In genomic region chr9:75992480-75993206, GRCh38 we compare ENCODE assay signal across 23 cellular contexts.
DNase-seq lines count a peak whose midpoint lies in the region; ATAC-seq and TF ChIP-seq lines count a peak whose summit lies in the region.
"Had no signal": no experiment of that assay in that cellular context is flagged by ENCODE, and none has a peak within 500 bp of the region (broad histone marks: within the 10 kb centered on the region; RNA-seq: fewer than 3 reads in every experiment).

No MANE protein-coding gene starts in this region.

- 88% methylated on average over 8 of the region's 8 CpGs for WGBS in prostate gland

- H3K27me3 Mint-ChIP-seq in activated naive CD4-positive, alpha-beta T cell treated with anti-CD3 and anti-CD28 coated beads, Interleukin-2, amount 10 ng/mL, durations not matched to agents 7 days and 5 days = no peaks in the 10 kb centered on the region
- H3K27me3 Mint-ChIP-seq: activated naive CD8-positive, alpha-beta T cell treated with anti-CD3 and anti-CD28 coated beads, Interleukin-2, amount 10 ng/mL, durations not matched to agents 7 days and 5 days; CD4-positive, alpha-beta memory T cell; naive B cell had no signal

- H3K27ac ChIP-seq in prostate gland = no peak overlapping the region
- H3K27ac ChIP-seq: epithelial cell of prostate, suprapubic skin had no signal

- CTCF ChIA-PET in activated naive CD4-positive, alpha-beta T cell treated with anti-CD3 and anti-CD28 coated beads, Interleukin-2, amount 10 ng/mL, durations not matched to agents 7 days and 5 days (lab: Charles Lee) = interaction anchor here (0.9 kb wide), 1 partner anchor 96 kb away, joined by 3 read pairs; no protein-coding TSS in a partner anchor

- no peaks in the 10 kb centered on the region for H3K4me1 ChIP-seq in prostate gland (replicated peaks)
- H3K4me1 ChIP-seq: suprapubic skin had no signal

- peaks cover 5 to 14% of the 10 kb centered on the region in 2 donors for H3K9me3 Mint-ChIP-seq in activated naive CD4-positive, alpha-beta T cell treated with anti-CD3 and anti-CD28 coated beads, Interleukin-2, amount 50 U/mL, for 72 hours
- H3K9me3 Mint-ChIP-seq in activated naive CD4-positive, alpha-beta T cell treated with anti-CD3 and anti-CD28 coated beads, Interleukin-2, amount 10 ng/mL, durations not matched to agents 7 days and 5 days = no peaks in the 10 kb centered on the region

- H3K4me1 Mint-ChIP-seq in activated naive CD4-positive, alpha-beta T cell treated with anti-CD3 and anti-CD28 coated beads, Interleukin-2, amount 10 ng/mL, durations not matched to agents 7 days and 5 days = no peaks in the 10 kb centered on the region
- H3K4me1 Mint-ChIP-seq: activated naive CD8-positive, alpha-beta T cell treated with anti-CD3 and anti-CD28 coated beads, Interleukin-2, amount 10 ng/mL, durations not matched to agents 7 days and 5 days; naive B cell had no signal

- TF ChIP-seq CTCF in fibroblast of mammary gland (conservative IDR thresholded peaks at IDR 0.05; ENCODE audit: control insufficient read depth, insufficient read depth, low read depth, low read length) = no peak
- no peak for TF ChIP-seq CTCF in prostate gland (IDR thresholded peaks at IDR 0.05)

- peak overlapping the region; percentile 20 to 78 for H3K27ac Mint-ChIP-seq in activated naive CD4-positive, alpha-beta T cell treated with anti-CD3 and anti-CD28 coated beads, Interleukin-2, amount 50 U/mL, for 72 hours
- H3K27ac Mint-ChIP-seq in activated naive CD4-positive, alpha-beta T cell treated with anti-CD3 and anti-CD28 coated beads, Interleukin-2, amount 10 ng/mL, durations not matched to agents 7 days and 5 days = no peak overlapping the region
- H3K27ac Mint-ChIP-seq: activated naive CD8-positive, alpha-beta T cell treated with anti-CD3 and anti-CD28 coated beads, Interleukin-2, amount 10 ng/mL, durations not matched to agents 7 days and 5 days; CD4-positive, alpha-beta memory T cell; naive B cell had no signal

- peak; percentile 67 to 90 for ATAC-seq in activated naive CD4-positive, alpha-beta T cell treated with anti-CD3 and anti-CD28 coated beads, Interleukin-2, amount 50 U/mL, for 72 hours
- no peak for ATAC-seq in GM21619 (IDR thresholded peaks at IDR 0.05; ENCODE audit: unreplicated experiment)
- ATAC-seq in GM18517 (IDR thresholded peaks at IDR 0.05; ENCODE audit: unreplicated experiment) = no peak
- ATAC-seq: left lobe of liver, Right ventricle myocardium inferior had no signal

- no peak for TF ChIP-seq POLR2A in prostate gland (IDR thresholded peaks at IDR 0.05)

- no peaks in the 10 kb centered on the region for H3K36me3 ChIP-seq in prostate gland
- H3K36me3 ChIP-seq: suprapubic skin had no signal

- intact Hi-C loops in prostate gland (cut with DNase I) = no loop called here

- H3K9me3 ChIP-seq in prostate gland = no peaks in the 10 kb centered on the region
- H3K9me3 ChIP-seq: suprapubic skin had no signal

- no peak overlapping the region for H3K4me3 ChIP-seq in fibroblast of mammary gland (ENCODE audit: control insufficient read depth, low read depth, low read length)
- no peak overlapping the region for H3K4me3 ChIP-seq in prostate gland
- H3K4me3 ChIP-seq: suprapubic skin had no signal

- peaks cover 15 to 45% of the 10 kb centered on the region in 2 donors for H3K36me3 Mint-ChIP-seq in activated naive CD4-positive, alpha-beta T cell treated with anti-CD3 and anti-CD28 coated beads, Interleukin-2, amount 50 U/mL, for 72 hours
- peaks cover 5% of the 10 kb centered on the region for H3K36me3 Mint-ChIP-seq in activated naive CD4-positive, alpha-beta T cell treated with anti-CD3 and anti-CD28 coated beads, Interleukin-2, amount 10 ng/mL, durations not matched to agents 7 days and 5 days
- H3K36me3 Mint-ChIP-seq: naive B cell had no signal

- DNase-seq in activated naive CD4-positive, alpha-beta T cell treated with anti-CD3 and anti-CD28 coated beads, Interleukin-2, amount 50 U/mL, for 72 hours (ENCODE audit: low spot score in 2 of 2) = no peak
- no peak for DNase-seq in activated naive CD4-positive, alpha-beta T cell treated with anti-CD3 and anti-CD28 coated beads, Interleukin-2, amount 10 ng/mL, durations not matched to agents 7 days and 5 days
- DNase-seq in RKO (ENCODE audit: low spot score) (peak; percentile 14), fibroblast of mammary gland (ENCODE audit: low read depth) (peak; percentile 42), prostate gland (ENCODE audit: low spot score) (no peak)
- DNase-seq: activated CD4-positive, alpha-beta T cell treated with anti-CD3 and anti-CD28 coated beads, Interleukin-2, amount 50 U/mL, for 48 hours; activated naive CD8-positive, alpha-beta T cell treated with anti-CD3 and anti-CD28 coated beads, Interleukin-2, amount 10 ng/mL, durations not matched to agents 7 days and 5 days; CD4-positive, alpha-beta memory T cell; DMS153; mesendoderm; MM.1S; naive B cell; NCI-H1417; NCI-H2081 treated with DMSO at 0.1 percent for 48 hours; NCI-H446; stimulated activated CD4-positive, alpha-beta T cell treated with anti-CD3 and anti-CD28 coated beads, Interleukin-1b, Interleukin-23, amount 100 ng/mL, for 48 hours; T-helper 9 cell had no signal

- no peaks in the 10 kb centered on the region for H3K27me3 ChIP-seq in prostate gland (replicated peaks; ENCODE audit: insufficient read depth)
- H3K27me3 ChIP-seq: suprapubic skin had no signal

- H3K4me3 Mint-ChIP-seq in activated naive CD4-positive, alpha-beta T cell treated with anti-CD3 and anti-CD28 coated beads, Interleukin-2, amount 10 ng/mL, durations not matched to agents 7 days and 5 days = no peak overlapping the region
- H3K4me3 Mint-ChIP-seq: activated naive CD8-positive, alpha-beta T cell treated with anti-CD3 and anti-CD28 coated beads, Interleukin-2, amount 10 ng/mL, durations not matched to agents 7 days and 5 days; CD4-positive, alpha-beta memory T cell; naive B cell had no signal

Comparison
In these comparisons a context has a peak if more than half of its experiments do, and no peak if none do; other contexts are left out.
1. ATAC-seq: peak in activated naive CD4-positive, alpha-beta T cell treated with anti-CD3 and anti-CD28 coated beads, Interleukin-2, amount 50 U/mL, for 72 hours (2 of 2); none in GM21619 (single experiment) and GM18517 (single experiment).
2. DNase-seq: peak in RKO (single experiment) and fibroblast of mammary gland (single experiment); none in activated naive CD4-positive, alpha-beta T cell treated with anti-CD3 and anti-CD28 coated beads, Interleukin-2, amount 50 U/mL, for 72 hours (0 of 2), activated naive CD4-positive, alpha-beta T cell treated with anti-CD3 and anti-CD28 coated beads, Interleukin-2, amount 10 ng/mL, durations not matched to agents 7 days and 5 days (single experiment) and prostate gland (single experiment).